Comparison of ENCODE assay signal across 28 cellular contexts in genomic region chr18:65746936-65747335, GRCh38. TPM values are rescaled to one million over a fixed set of nuclear protein-coding genes. Genes with fewer than 3 reads are reported as not detected.
"Had no signal": no experiment of that assay in that cellular context is flagged by ENCODE, and none has a peak within 500 bp of the region (broad histone marks: within the 10 kb centered on the region; RNA-seq: fewer than 3 reads in every experiment).

No MANE protein-coding gene starts in this region.

- H3K36me3 ChIP-seq: stomach, suprapubic skin, thoracic aorta, thyroid gland, tibial artery, tibial nerve, transverse colon, upper lobe of left lung, upper lobe of right lung, uterus, vagina had no signal

- ATAC-seq: stimulated activated effector memory CD8-positive, alpha-beta T cell treated with anti-CD3 and anti-CD28 coated beads, Interleukin-12 subunit alpha, Interleukin-12 subunit beta, amount 100 ng/mL, for 72 hours; stimulated activated memory B cell treated with anti-CD40 and anti-IgM and Interleukin-4, amounts not matched to agents 10 μg/mL and 1 μg/mL and 100 μg/mL, for 72 hours; stimulated activated naive B cell treated with anti-CD40 and anti-IgM and Interleukin-4, amounts not matched to agents 10 μg/mL and 1 μg/mL and 100 μg/mL, for 72 hours; stimulated activated naive CD8-positive, alpha-beta T cell treated with anti-CD3 and anti-CD28 coated beads, Interleukin-15, amount 100 ng/mL, for 72 hours; stimulated activated naive CD8-positive, alpha-beta T cell treated with anti-CD3 and anti-CD28 coated beads, Interleukin-15, Interleukin-2, amounts not matched to agents 100 U/mL and 50 U/mL, for 24 hours; upper lobe of right lung had no signal

- FAIRE-seq: urothelium cell line had no signal

- H3K27me3 ChIP-seq: testis, thyroid gland, uterus, vagina had no signal

- H3K4me1 ChIP-seq: testis, upper lobe of right lung, uterus had no signal

- H3K9me3 ChIP-seq: stomach, suprapubic skin, testis, thoracic aorta, thyroid gland, tibial artery, tibial nerve, transverse colon, upper lobe of left lung, upper lobe of right lung, uterus, vagina had no signal

- DNase-seq: stimulated activated CD4-positive, alpha-beta T cell treated with anti-CD3 and anti-CD28 coated beads, Interleukin-2, amount 100 ng/mL, for 48 hours; stimulated activated CD4-positive, alpha-beta T cell treated with anti-CD3 and anti-CD28 coated beads, Interleukin-4, amount 100 ng/mL, for 1 hour; stimulated activated CD4-positive, alpha-beta T cell treated with anti-CD3 and anti-CD28 coated beads, Interleukin-4, amount 100 ng/mL, for 4 hours; stimulated activated CD8-positive, alpha-beta memory T cell treated with anti-CD3 and anti-CD28 coated beads, Interleukin-4, amount 100 ng/mL, for 48 hours; stimulated activated naive B cell treated with anti-CD40 and anti-IgM and Interleukin-4, amounts not matched to agents 10 μg/mL and 1 μg/mL and 100 μg/mL, for 72 hours; stimulated activated naive CD4-positive, alpha-beta T cell; stimulated activated naive CD4-positive, alpha-beta T cell treated with Interleukin-2 at 50 U/mL for 16 hours; stimulated activated naive CD8-positive, alpha-beta T cell treated with anti-CD3 and anti-CD28 coated beads, Interleukin-15, amount 100 ng/mL, for 72 hours; stimulated activated naive CD8-positive, alpha-beta T cell treated with anti-CD3 and anti-CD28 coated beads, Interleukin-15, Interleukin-2, amounts not matched to agents 100 U/mL and 50 U/mL, for 24 hours; stomach; substantia nigra; testis; thyroid gland; tibial artery; transverse colon; trophoblast cell; upper lobe of left lung; upper lobe of right lung; uterus had no signal

- H3K27ac ChIP-seq: stomach, suprapubic skin, testis, thoracic aorta, thyroid gland, tibial artery, transverse colon, upper lobe of left lung, upper lobe of right lung, uterus, vagina had no signal

- H3K4me3 ChIP-seq: stomach, suprapubic skin, testis, thoracic aorta, thyroid gland, tibial artery, tibial nerve, transverse colon, upper lobe of left lung, upper lobe of right lung, uterus, vagina had no signal

RNA-seq across cellular contexts. Expression of gene CDH7, which starts 3.9 kb away (rescaled TPM):
- total RNA-seq: subcutaneous adipose tissue, thyroid gland, transverse colon, upper lobe of right lung, ureter, vagina had no signal
- polyA plus RNA-seq: stomach had no signal
